Comparison of ENCODE assay signal across 12 cellular contexts in genomic region chr17:62392908-62393307, GRCh38. TPM values are rescaled to one million over a fixed set of nuclear protein-coding genes. Genes with fewer than 3 reads are reported as not detected.
"Had no signal": no experiment of that assay in that cellular context is flagged by ENCODE, and none has a peak within 500 bp of the region (broad histone marks: within the 10 kb centered on the region; RNA-seq: fewer than 3 reads in every experiment).

No MANE protein-coding gene starts in this region.

- H3K9me3 Mint-ChIP-seq: GM23338, H9, HFFc6 had no signal

- H3K27ac ChIP-seq: GM23248 had no signal

- FAIRE-seq: H1, H54 had no signal

- H3K36me3 ChIP-seq: HAP-1 had no signal

- H3K9ac ChIP-seq: GM23248 had no signal

- H3K9me3 ChIP-seq: HAP-1 had no signal

- H3K4me3 Mint-ChIP-seq: GM23338, H9, HFFc6 had no signal

- H3K4me1 Mint-ChIP-seq: GM23338, H9 had no signal

- DNase-seq: GM23248, GOT3, H7, H9, HCEC 1CT, HFFc6 had no signal

- ATAC-seq: GM23338, HCT116 had no signal

- H3K4me3 ChIP-seq: GM23248, GM23338, HAP-1 had no signal

- H3K27ac Mint-ChIP-seq: GM23338, H9, HFFc6 had no signal

- H2AFZ ChIP-seq: GM23248 had no signal

- H3K4me2 ChIP-seq: GM23338 had no signal

RNA-seq across cellular contexts. Expression of gene EFCAB3, which starts 12.6 kb away (rescaled TPM):
- total RNA-seq: GM23248, GM23338, H1, H4, H7, H9, HFFc6 had no signal
- polyA plus RNA-seq: GM23248, GM23338, H1 had no signal
